In genomic region chr6:32852844-32853540, GRCh38 we compare ENCODE assay signal across 8 cellular contexts. TPM values are rescaled to one million over a fixed set of nuclear protein-coding genes. Genes with fewer than 3 reads are reported as not detected.
DNase-seq lines count a peak whose midpoint lies in the region; ATAC-seq and TF ChIP-seq lines count a peak whose summit lies in the region.

No MANE protein-coding gene starts in this region.

- peak overlapping the region; percentile 89 to 99 (median 97) for H3K27ac Mint-ChIP-seq in CD4-positive, alpha-beta memory T cell
- peak overlapping the region; percentile 95 for H3K27ac Mint-ChIP-seq in chondrocyte (ENCODE audit: unreplicated experiment)

- H3K36me3 Mint-ChIP-seq in CD4-positive, alpha-beta memory T cell, result peaks cover 71 to 92% of the 10 kb centered on the region in 2 donors
- peaks cover 19% of the 10 kb centered on the region for H3K36me3 Mint-ChIP-seq in chondrocyte (ENCODE audit: low read depth)

- DNase-seq in CD4-positive, alpha-beta memory T cell, result peak; percentile 51 to 89 (median 58)
- DNase-seq in HT1080 (ENCODE audit: low read depth), result peak; percentile 24
- peak; percentile 37 for DNase-seq in activated CD4-positive, CD25-positive, alpha-beta regulatory T cell treated with anti-CD3 and anti-CD28 coated beads, Interleukin-2, amount 50 U/mL, for 16 hours (ENCODE audit: low read depth, low spot score)
- no peak for DNase-seq in chondrocyte (ENCODE audit: low spot score)
- DNase-seq in kidney epithelial cell (ENCODE audit: low read depth), result no peak
- DNase-seq in stimulated activated CD4-positive, alpha-beta T cell treated with anti-CD3 and anti-CD28 coated beads, Interleukin-1b, Interleukin-23, amount 100 ng/mL, for 48 hours, result peak; percentile 66
- DNase-seq in NCI-H82 treated with DMSO at 0.1 percent for 48 hours (lab: John Stamatoyannopoulos, UW; ENCODE audit: unreplicated experiment), result no peak

- peaks cover 59 to 92% (median 68%) of the 10 kb centered on the region in 4 donors for H3K4me1 Mint-ChIP-seq in CD4-positive, alpha-beta memory T cell
- H3K4me1 Mint-ChIP-seq in chondrocyte (ENCODE audit: low read depth), result peaks cover 24% of the 10 kb centered on the region

- peaks cover 76% of the 10 kb centered on the region for H3K4me1 ChIP-seq in CD4-positive, alpha-beta memory T cell (ENCODE audit: insufficient read depth, low read length)

- intact Hi-C loops in CD4-positive, alpha-beta memory T cell (cut with micrococcal nuclease), result loop anchor here (1.0 to 10.0 kb wide), 2 partner anchors 9 to 228 kb away; partner anchors contain the start of gene PSMB8

- CTCF ChIA-PET in CD4-positive, alpha-beta memory T cell (lab: Charles Lee; ENCODE audit: partially characterized antibody), result interaction anchor here (0.8 to 9.6 kb wide), 11 partner anchors 11 to 131 kb away, joined by 3 to 480 read pairs (median 4); partner anchors contain the start of genes HLA-DMA, PSMB8 and TAP2

- no peaks in the 10 kb centered on the region for H3K27me3 Mint-ChIP-seq in CD4-positive, alpha-beta memory T cell
- peaks cover 22% of the 10 kb centered on the region for H3K27me3 Mint-ChIP-seq in chondrocyte (ENCODE audit: low read depth)

- no peaks in the 10 kb centered on the region for H3K9me3 ChIP-seq in CD4-positive, alpha-beta memory T cell (ENCODE audit: control insufficient read depth in 1 of 2, low read length in 2 of 2)

- TF ChIP-seq CTCF in chondrocyte (IDR thresholded peaks at IDR 0.05), result no peak
- no peak for TF ChIP-seq CTCF in kidney epithelial cell (IDR thresholded peaks at IDR 0.05; ENCODE audit: insufficient read depth, low read length, poor library complexity, severe bottlenecking)

- peaks cover 47% of the 10 kb centered on the region for H3K36me3 ChIP-seq in CD4-positive, alpha-beta memory T cell (ENCODE audit: insufficient read depth, low read length)
- H3K36me3 ChIP-seq in kidney epithelial cell (ENCODE audit: control insufficient read depth, insufficient read depth, low read length), result peaks cover 2% of the 10 kb centered on the region

- peak overlapping the region; percentile 100 for H3K27ac ChIP-seq in CD4-positive, alpha-beta memory T cell (ENCODE audit: low read depth, low read length)

- no peaks in the 10 kb centered on the region for H3K9me3 Mint-ChIP-seq in CD4-positive, alpha-beta memory T cell
- no peaks in the 10 kb centered on the region for H3K9me3 Mint-ChIP-seq in chondrocyte (ENCODE audit: low read depth)

- peak overlapping the region; percentile 98 to 100 (median 99) for H3K4me3 Mint-ChIP-seq in CD4-positive, alpha-beta memory T cell
- peak overlapping the region; percentile 95 for H3K4me3 Mint-ChIP-seq in chondrocyte (ENCODE audit: unreplicated experiment)

- peak; percentile 15 for ATAC-seq in GM19455 (IDR thresholded peaks at IDR 0.05; ENCODE audit: unreplicated experiment)

- POLR2A ChIA-PET in CD4-positive, alpha-beta memory T cell (lab: Charles Lee; ENCODE audit: partially characterized antibody), result interaction anchor here (0.9 to 13.7 kb wide), 25 partner anchors 9 to 1150 kb away, joined by 3 to 1160 read pairs (median 5); partner anchors contain the start of genes B3GALT4, BRD2, GPSM3 and HLA-DMA

- H3K27me3 ChIP-seq in CD4-positive, alpha-beta memory T cell (ENCODE audit: insufficient read depth, low read length), result no peaks in the 10 kb centered on the region
- H3K27me3 ChIP-seq in kidney epithelial cell (ENCODE audit: control insufficient read depth, insufficient read depth, low read length), result no peaks in the 10 kb centered on the region

- peak overlapping the region; percentile 93 to 98 for H3K4me3 ChIP-seq in CD4-positive, alpha-beta memory T cell (ENCODE audit: low read length in 2 of 2)
- H3K4me3 ChIP-seq in kidney epithelial cell (ENCODE audit: low read depth, low read length), result peak overlapping the region; percentile 72

RNA-seq across cellular contexts. Expression of gene TAP1, which starts 0.5 kb away (rescaled TPM):
- total RNA-seq in CD4-positive, alpha-beta memory T cell, result 100 to 1,000 TPM; 136 to 141 TPM
- polyA plus RNA-seq in CD4-positive, alpha-beta memory T cell, result 100 to 1,000 TPM; 300 to 324 TPM
- 28.1 and 32.0 TPM in 2 replicates for total RNA-seq in HT1080 (2014; rRNA removed; shearing (Covaris generic))
- 17.0 and 19.1 TPM in 2 replicates for polyA plus RNA-seq in HT1080 (2015; cell fraction: cytosol; rRNA removed)
- polyA plus RNA-seq in HT1080 (2015; cell fraction: nucleus; rRNA removed), result 22.7 and 28.3 TPM in 2 replicates
- total RNA-seq in chondrocyte (14.5 to 29.7 TPM (median 26.7 TPM) in 3 replicates), kidney epithelial cell (77.6 and 79.1 TPM in 2 replicates)

RNA-seq across cellular contexts. Expression of gene PSMB9, which starts 1.0 kb away (rescaled TPM):
- 100 to 1,000 TPM; 141 to 144 TPM for total RNA-seq in CD4-positive, alpha-beta memory T cell
- 100 to 1,000 TPM; 501 to 763 TPM for polyA plus RNA-seq in CD4-positive, alpha-beta memory T cell
- total RNA-seq in HT1080 (2014; rRNA removed; shearing (Covaris generic)), result 16.5 and 32.5 TPM in 2 replicates
- 15.1 and 15.9 TPM in 2 replicates for polyA plus RNA-seq in HT1080 (2015; cell fraction: cytosol; rRNA removed)
- 8.6 and 8.7 TPM in 2 replicates for polyA plus RNA-seq in HT1080 (2015; cell fraction: nucleus; rRNA removed)
- total RNA-seq in chondrocyte (0.90 to 1.2 TPM (median 1.2 TPM) in 3 replicates), kidney epithelial cell (23.0 and 24.6 TPM in 2 replicates)

RNA-seq across cellular contexts. Expression of gene PSMB8, which starts 9.1 kb away (rescaled TPM):
- 100 to 1,000 TPM; 134 to 138 TPM for total RNA-seq in CD4-positive, alpha-beta memory T cell
- 100 to 1,000 TPM; 363 to 426 TPM for polyA plus RNA-seq in CD4-positive, alpha-beta memory T cell
- total RNA-seq in HT1080 (2014; rRNA removed; shearing (Covaris generic)), result 46.2 and 52.4 TPM in 2 replicates
- polyA plus RNA-seq in HT1080 (2015; cell fraction: cytosol; rRNA removed), result 44.0 and 45.2 TPM in 2 replicates
- 40.7 and 41.7 TPM in 2 replicates for polyA plus RNA-seq in HT1080 (2015; cell fraction: nucleus; rRNA removed)
- total RNA-seq in chondrocyte (14.6 to 17.4 TPM (median 16.2 TPM) in 3 replicates), kidney epithelial cell (62.8 and 84.1 TPM in 2 replicates)

RNA-seq across cellular contexts. Expression of gene TAP2, which starts 14.5 kb away (rescaled TPM):
- total RNA-seq in CD4-positive, alpha-beta memory T cell, result 100 to 1,000 TPM; 106 to 112 TPM
- 10 to 100 TPM; 11.0 to 16.5 TPM for polyA plus RNA-seq in CD4-positive, alpha-beta memory T cell
- 89.3 and 104 TPM in 2 replicates for total RNA-seq in HT1080 (2014; rRNA removed; shearing (Covaris generic))
- 36.3 and 41.1 TPM in 2 replicates for polyA plus RNA-seq in HT1080 (2015; cell fraction: cytosol; rRNA removed)
- polyA plus RNA-seq in HT1080 (2015; cell fraction: nucleus; rRNA removed), result 80.4 and 84.7 TPM in 2 replicates
- total RNA-seq in chondrocyte (16.3 to 28.0 TPM (median 20.3 TPM) in 3 replicates), kidney epithelial cell (22.5 and 22.7 TPM in 2 replicates)

RNA-seq across cellular contexts. Expression of gene HLA-DOB, which starts 36.2 kb away (rescaled TPM):
- 1 to 10 TPM in 1 of 2 experiments, under 1 TPM in 1; 0.61 to 1.1 TPM for total RNA-seq in CD4-positive, alpha-beta memory T cell
- 1 to 10 TPM in 1 of 2 donors, under 1 TPM in 1; 0.22 to 2.8 TPM for polyA plus RNA-seq in CD4-positive, alpha-beta memory T cell
- 0.10 and 0.13 TPM in 2 replicates for total RNA-seq in HT1080 (2014; rRNA removed; shearing (Covaris generic))
- polyA plus RNA-seq in HT1080 (2015; cell fraction: cytosol; rRNA removed), result 0.19 and 0.23 TPM in 2 replicates
- polyA plus RNA-seq in HT1080 (2015; cell fraction: nucleus; rRNA removed), result 2.5 and 2.6 TPM in 2 replicates
- 0.25 to 0.56 TPM in 2 of 3 replicates, not detected in the other for total RNA-seq in chondrocyte
- total RNA-seq in kidney epithelial cell, result not detected in 2 replicates

Comparison
In these comparisons a context has a peak if more than half of its experiments do, and no peak if none do; other contexts are left out.
1. DNase-seq: peak in CD4-positive, alpha-beta memory T cell (5 of 5), HT1080 (single experiment), activated CD4-positive, CD25-positive, alpha-beta regulatory T cell treated with anti-CD3 and anti-CD28 coated beads, Interleukin-2, amount 50 U/mL, for 16 hours (single experiment) and stimulated activated CD4-positive, alpha-beta T cell treated with anti-CD3 and anti-CD28 coated beads, Interleukin-1b, Interleukin-23, amount 100 ng/mL, for 48 hours (single experiment); none in chondrocyte (single experiment), kidney epithelial cell (single experiment) and NCI-H82 treated with DMSO at 0.1 percent for 48 hours (single experiment).